ENCODE assay signal across 1 cellular context in the genomic region with DNA sequence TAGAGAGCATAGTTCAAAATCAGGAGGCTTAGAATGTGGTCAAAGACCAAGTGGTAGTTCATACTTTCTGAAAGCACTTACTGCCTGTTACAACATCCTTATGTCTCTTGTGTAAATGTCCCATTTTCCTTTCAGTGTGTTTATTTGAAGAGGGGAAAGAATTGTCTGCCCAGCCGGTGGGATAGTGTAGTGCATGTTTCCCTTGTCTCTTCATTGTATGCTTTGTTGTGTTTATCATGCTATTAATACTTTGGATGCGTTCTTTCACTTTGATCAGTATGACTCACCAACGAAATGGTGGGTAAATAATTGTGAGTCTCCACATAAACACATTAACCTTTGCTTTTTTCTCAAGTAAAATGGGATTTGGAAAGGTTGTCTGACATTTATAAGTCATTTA.
TF ChIP-seq lines count a peak whose summit lies in the region.
"Not testable (repeated sequence)": the region's sequence is repeated elsewhere in the genome, so short reads cannot be mapped to it uniquely, and the experiment has no call there.

No MANE protein-coding gene starts in this region.

TF ChIP-seq in HepG2, 621 proteins besides CTCF, POLR2A, EP300 and RAD21 (continued from another document):
- TF ChIP-seq ISL2 (CRISPR knock-in tag; IDR thresholded peaks at IDR 0.05) (peak; percentile 94), FOXK2 (IDR thresholded peaks at IDR 0.05) (peak; percentile 94), SKI (IDR thresholded peaks at IDR 0.05; ENCODE audit: partially characterized antibody) (peak; percentile 91), ARID4A (CRISPR knock-in tag; IDR thresholded peaks at IDR 0.05; ENCODE audit: borderline replicate concordance) (peak; percentile 37; the same call in 1 of the 2 replicates), TARDBP (CRISPR knock-in tag; IDR thresholded peaks at IDR 0.05) (peak; percentile 66; the same call in 1 of the 2 replicates), MED1 (CRISPR knock-in tag; IDR thresholded peaks at IDR 0.05) (peak; percentile 81), JUN (CRISPR knock-in tag; IDR thresholded peaks at IDR 0.05) (peak; percentile 76; the same call in 1 of the 2 replicates), ATF2 (CRISPR knock-in tag; IDR thresholded peaks at IDR 0.05) (peak; percentile 65; the same call in 1 of the 2 replicates), MIXL1 (CRISPR knock-in tag; IDR thresholded peaks at IDR 0.05) (peak; percentile 86), ARNTL (CRISPR knock-in tag; IDR thresholded peaks at IDR 0.05) (0 out of 2 replicates have a peak, but pooled peaks have one; percentile 35), NR2F2 (IDR thresholded peaks at IDR 0.05; ENCODE audit: borderline replicate concordance, low read depth) (peak; percentile 59; the same call in 1 of the 2 replicates), PITX1 (CRISPR knock-in tag; IDR thresholded peaks at IDR 0.05) (peak; percentile 41; the same call in 1 of the 2 replicates), ATF3 (CRISPR knock-in tag; IDR thresholded peaks at IDR 0.05) (peak; percentile 61; the same call in 1 of the 2 replicates), SOX5 (CRISPR knock-in tag; IDR thresholded peaks at IDR 0.05; ENCODE audit: borderline replicate concordance) (peak; percentile 98), KAT8 (CRISPR knock-in tag; IDR thresholded peaks at IDR 0.05) (peak; percentile 41; the same call in 1 of the 2 replicates), RCOR2 (CRISPR knock-in tag; IDR thresholded peaks at IDR 0.05) (peak; percentile 74), FOXJ3 (CRISPR knock-in tag; IDR thresholded peaks at IDR 0.05; ENCODE audit: borderline replicate concordance) (peak; percentile 88; the same call in 1 of the 2 replicates), ZNF792 (CRISPR knock-in tag; IDR thresholded peaks at IDR 0.05) (peak; percentile 36; the same call in 1 of the 2 replicates), SAP130 (CRISPR knock-in tag; IDR thresholded peaks at IDR 0.05; ENCODE audit: low read depth) (peak; percentile 76), ZFP1 (CRISPR knock-in tag; IDR thresholded peaks at IDR 0.05) (peak; percentile 40; the same call in 1 of the 2 replicates), ZNF710 (CRISPR knock-in tag; IDR thresholded peaks at IDR 0.05; ENCODE audit: borderline replicate concordance) (peak; percentile 93), FOXA3 (CRISPR knock-in tag; IDR thresholded peaks at IDR 0.05) (peak; percentile 92), ELF3 (CRISPR knock-in tag; IDR thresholded peaks at IDR 0.05) (peak; percentile 82; the same call in 1 of the 2 replicates), MIER3 (CRISPR knock-in tag; IDR thresholded peaks at IDR 0.05; ENCODE audit: borderline replicate concordance) (peak; percentile 49; the same call in 1 of the 2 replicates), NFIC (IDR thresholded peaks at IDR 0.05; ENCODE audit: low read length) (peak; percentile 59; the same call in 1 of the 2 replicates), GATAD2A (CRISPR knock-in tag; IDR thresholded peaks at IDR 0.05) (peak; percentile 95), ARID3A (IDR thresholded peaks at IDR 0.05; ENCODE audit: low read depth, low read length) (peak; percentile 69), CREM (IDR thresholded peaks at IDR 0.05) (peak; percentile 83), PPARG (CRISPR knock-in tag; conservative IDR thresholded peaks at IDR 0.05) (peak; percentile 57), THAP11 (CRISPR knock-in tag; IDR thresholded peaks at IDR 0.05) (peak; percentile 50; the same call in 1 of the 2 replicates), RARA (CRISPR knock-in tag; IDR thresholded peaks at IDR 0.05) (peak; percentile 81)
- TF ChIP-seq, protein P1, sequence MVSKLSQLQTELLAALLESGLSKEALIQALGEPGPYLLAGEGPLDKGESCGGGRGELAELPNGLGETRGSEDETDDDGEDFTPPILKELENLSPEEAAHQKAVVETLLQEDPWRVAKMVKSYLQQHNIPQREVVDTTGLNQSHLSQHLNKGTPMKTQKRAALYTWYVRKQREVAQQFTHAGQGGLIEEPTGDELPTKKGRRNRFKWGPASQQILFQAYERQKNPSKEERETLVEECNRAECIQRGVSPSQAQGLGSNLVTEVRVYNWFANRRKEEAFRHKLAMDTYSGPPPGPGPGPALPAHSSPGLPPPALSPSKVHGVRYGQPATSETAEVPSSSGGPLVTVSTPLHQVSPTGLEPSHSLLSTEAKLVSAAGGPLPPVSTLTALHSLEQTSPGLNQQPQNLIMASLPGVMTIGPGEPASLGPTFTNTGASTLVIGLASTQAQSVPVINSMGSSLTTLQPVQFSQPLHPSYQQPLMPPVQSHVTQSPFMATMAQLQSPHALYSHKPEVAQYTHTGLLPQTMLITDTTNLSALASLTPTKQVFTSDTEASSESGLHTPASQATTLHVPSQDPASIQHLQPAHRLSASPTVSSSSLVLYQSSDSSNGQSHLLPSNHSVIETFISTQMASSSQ (IDR thresholded peaks at IDR 0.05; ENCODE audit: low read depth) = peak; percentile 24; the same call in 1 of the 2 replicates
- TF ChIP-seq, protein P1 (CRISPR knock-in tag; IDR thresholded peaks at IDR 0.05; ENCODE audit: borderline replicate concordance) = peak; percentile 26; the same call in 1 of the 2 replicates
- TF ChIP-seq, protein P2, sequence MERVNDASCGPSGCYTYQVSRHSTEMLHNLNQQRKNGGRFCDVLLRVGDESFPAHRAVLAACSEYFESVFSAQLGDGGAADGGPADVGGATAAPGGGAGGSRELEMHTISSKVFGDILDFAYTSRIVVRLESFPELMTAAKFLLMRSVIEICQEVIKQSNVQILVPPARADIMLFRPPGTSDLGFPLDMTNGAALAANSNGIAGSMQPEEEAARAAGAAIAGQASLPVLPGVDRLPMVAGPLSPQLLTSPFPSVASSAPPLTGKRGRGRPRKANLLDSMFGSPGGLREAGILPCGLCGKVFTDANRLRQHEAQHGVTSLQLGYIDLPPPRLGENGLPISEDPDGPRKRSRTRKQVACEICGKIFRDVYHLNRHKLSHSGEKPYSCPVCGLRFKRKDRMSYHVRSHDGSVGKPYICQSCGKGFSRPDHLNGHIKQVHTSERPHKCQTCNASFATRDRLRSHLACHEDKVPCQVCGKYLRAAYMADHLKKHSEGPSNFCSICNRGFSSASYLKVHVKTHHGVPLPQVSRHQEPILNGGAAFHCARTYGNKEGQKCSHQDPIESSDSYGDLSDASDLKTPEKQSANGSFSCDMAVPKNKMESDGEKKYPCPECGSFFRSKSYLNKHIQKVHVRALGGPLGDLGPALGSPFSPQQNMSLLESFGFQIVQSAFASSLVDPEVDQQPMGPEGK (CRISPR knock-in tag; IDR thresholded peaks at IDR 0.05) = peak; percentile 48; the same call in 1 of the 2 replicates
- not testable (repeated sequence) for TF ChIP-seq CREM (CRISPR knock-in tag; IDR thresholded peaks at IDR 0.05)
